In genomic region chr1:115478933-115479551, GRCh38 we compare ENCODE assay signal across 12 cellular contexts.
A peak's percentile ranks its signal among the peaks of the same experiment; 100 is the strongest.
DNase-seq lines count a peak whose midpoint lies in the region; ATAC-seq and TF ChIP-seq lines count a peak whose summit lies in the region.
"Had no signal": no experiment of that assay in that cellular context is flagged by ENCODE, and none has a peak within 500 bp of the region (broad histone marks: within the 10 kb centered on the region; RNA-seq: fewer than 3 reads in every experiment).

No MANE protein-coding gene starts in this region.

- POLR2A ChIA-PET in activated CD8-positive, alpha-beta T cell treated with anti-CD3 and anti-CD28 coated beads, Interleukin-2, amount 10 ng/mL, durations not matched to agents 7 days and 5 days (lab: Charles Lee) = no interaction called here

- TF ChIP-seq CTCF in VCaP (conservative IDR thresholded peaks at IDR 0.05) = no peak
- no peak for TF ChIP-seq CTCF in kidney epithelial cell (IDR thresholded peaks at IDR 0.05; ENCODE audit: insufficient read depth, low read length, poor library complexity, severe bottlenecking)

- H3K9me3 Mint-ChIP-seq in activated CD8-positive, alpha-beta T cell treated with anti-CD3 and anti-CD28 coated beads, Interleukin-2, amount 10 ng/mL, durations not matched to agents 7 days and 5 days (ENCODE audit: insufficient read depth) = no peaks in the 10 kb centered on the region
- H3K9me3 Mint-ChIP-seq: activated naive CD4-positive, alpha-beta T cell treated with anti-CD3 and anti-CD28 coated beads for 36 hours; central memory CD8-positive, alpha-beta T cell had no signal

- H3K4me1 Mint-ChIP-seq in activated CD8-positive, alpha-beta T cell treated with anti-CD3 and anti-CD28 coated beads, Interleukin-2, amount 10 ng/mL, durations not matched to agents 7 days and 5 days (ENCODE audit: low read depth) = no peaks in the 10 kb centered on the region
- H3K4me1 Mint-ChIP-seq: central memory CD8-positive, alpha-beta T cell had no signal

- peaks cover 3% of the 10 kb centered on the region for H3K27me3 ChIP-seq in kidney epithelial cell (ENCODE audit: control insufficient read depth, insufficient read depth, low read length)

- no peaks in the 10 kb centered on the region for H3K27me3 Mint-ChIP-seq in activated CD8-positive, alpha-beta T cell treated with anti-CD3 and anti-CD28 coated beads, Interleukin-2, amount 10 ng/mL, durations not matched to agents 7 days and 5 days (ENCODE audit: low read depth)

- peak; percentile 40 for DNase-seq in D341Med (ENCODE audit: low spot score)
- DNase-seq in NCI-H1105 treated with DMSO at 0.1 percent for 48 hours (lab: John Stamatoyannopoulos, UW) = peak; percentile 66
- no peak for DNase-seq in kidney epithelial cell (ENCODE audit: low read depth)
- no peak for DNase-seq in T-helper 2 cell
- no peak for DNase-seq in activated CD8-positive, alpha-beta T cell treated with anti-CD3 and anti-CD28 coated beads, Interleukin-2, amount 10 ng/mL, durations not matched to agents 7 days and 5 days
- DNase-seq in posterior vena cava (ENCODE audit: low spot score) = no peak
- DNase-seq: activated naive CD4-positive, alpha-beta T cell treated with anti-CD3 and anti-CD28 coated beads for 36 hours; MM.1S; stimulated activated CD4-positive, alpha-beta T cell treated with anti-CD3 and anti-CD28 coated beads, Interleukin-12 subunit alpha, Interleukin-12 subunit beta, amount 100 ng/mL, for 4 hours had no signal

- peak overlapping the region; percentile 28 for H3K4me3 ChIP-seq in kidney epithelial cell (ENCODE audit: low read depth, low read length)

- peak overlapping the region; percentile 22; the same call in 1 of the 2 replicates for H3K27ac ChIP-seq in VCaP

- intact Hi-C loops in posterior vena cava (cut with DNase I) = no loop called here

- no peaks in the 10 kb centered on the region for H3K36me3 ChIP-seq in kidney epithelial cell (ENCODE audit: control insufficient read depth, insufficient read depth, low read length)

- H3K27ac Mint-ChIP-seq in activated CD8-positive, alpha-beta T cell treated with anti-CD3 and anti-CD28 coated beads, Interleukin-2, amount 10 ng/mL, durations not matched to agents 7 days and 5 days = no peak overlapping the region
- H3K27ac Mint-ChIP-seq: activated naive CD4-positive, alpha-beta T cell treated with anti-CD3 and anti-CD28 coated beads for 36 hours had no signal

- CTCF ChIA-PET in activated CD8-positive, alpha-beta T cell treated with anti-CD3 and anti-CD28 coated beads, Interleukin-2, amount 10 ng/mL, durations not matched to agents 7 days and 5 days (lab: Charles Lee) = no interaction called here

- H3K36me3 Mint-ChIP-seq in activated CD8-positive, alpha-beta T cell treated with anti-CD3 and anti-CD28 coated beads, Interleukin-2, amount 10 ng/mL, durations not matched to agents 7 days and 5 days (ENCODE audit: low read depth) = no peaks in the 10 kb centered on the region

- H3K4me3 Mint-ChIP-seq in activated CD8-positive, alpha-beta T cell treated with anti-CD3 and anti-CD28 coated beads, Interleukin-2, amount 10 ng/mL, durations not matched to agents 7 days and 5 days = no peak overlapping the region
- H3K4me3 Mint-ChIP-seq: activated naive CD4-positive, alpha-beta T cell treated with anti-CD3 and anti-CD28 coated beads for 36 hours; central memory CD8-positive, alpha-beta T cell had no signal

- no peak for ATAC-seq in HG03571 (IDR thresholded peaks at IDR 0.05; ENCODE audit: unreplicated experiment)
- no peak for ATAC-seq in activated CD8-positive, alpha-beta T cell treated with anti-CD3 and anti-CD28 coated beads, Interleukin-2, amount 10 ng/mL, durations not matched to agents 7 days and 5 days

Comparison
In these comparisons a context has a peak if more than half of its experiments do, and no peak if none do; other contexts are left out.
1. DNase-seq: peak in D341Med (single experiment) and NCI-H1105 treated with DMSO at 0.1 percent for 48 hours (single experiment); none in kidney epithelial cell (single experiment), T-helper 2 cell (0 of 5), activated CD8-positive, alpha-beta T cell treated with anti-CD3 and anti-CD28 coated beads, Interleukin-2, amount 10 ng/mL, durations not matched to agents 7 days and 5 days (single experiment) and posterior vena cava (single experiment).